8 cellular contexts compared by ENCODE assay signal in the genomic region with DNA sequence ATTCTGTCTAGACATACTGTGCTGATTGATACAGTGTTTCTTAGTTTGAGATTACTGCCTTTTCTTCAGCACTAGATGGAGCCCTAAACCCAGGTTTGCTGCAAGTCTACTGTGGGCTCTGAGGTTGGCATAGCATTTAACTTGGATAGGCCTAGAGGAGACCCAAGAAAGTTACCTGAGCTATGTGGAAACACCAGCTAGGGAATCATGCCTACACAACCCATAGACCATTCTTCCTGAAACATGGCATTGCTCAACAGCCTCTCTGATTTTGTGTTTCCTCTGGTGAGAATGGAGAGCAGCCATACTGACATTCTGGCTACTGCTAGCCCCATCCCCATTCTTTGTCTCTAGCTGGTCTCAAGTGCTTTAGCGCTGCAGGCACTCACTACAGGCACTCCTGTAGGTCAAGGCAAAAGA.
A peak's percentile ranks its signal among the peaks of the same experiment; 100 is the strongest.
DNase-seq lines count a peak whose midpoint lies in the region; ATAC-seq, FAIRE-seq and TF ChIP-seq lines count a peak whose summit lies in the region.

No MANE protein-coding gene starts in this region.

- in situ Hi-C loops in Caki2 (cut with HindIII; ENCODE audit: low pct_unique_long_range_greater_than_20kb, low sequenced_read_pairs) = no loop called here

- TF ChIP-seq POLR2A in H1 (IDR thresholded peaks at IDR 0.05; ENCODE audit: control extremely low read depth in 1 of 2, low read depth in 2 of 2, low read length in 2 of 2) = no peak

- H3K79me1 ChIP-seq in H1 (ENCODE audit: low read depth, low read length) (no peaks in the 10 kb centered on the region), trophoblast cell (ENCODE audit: low read length) (no peaks in the 10 kb centered on the region)

- H4K5ac ChIP-seq in H1 (ENCODE audit: insufficient read length, low read depth, low read length) = peak overlapping the region; percentile 30

- H4K8ac ChIP-seq in H1 (ENCODE audit: extremely low read depth, insufficient read depth, low read length) (no peak overlapping the region), trophoblast cell (ENCODE audit: low read depth, low read length) (no peak overlapping the region)

- H3K36me3 ChIP-seq in H1 (ENCODE audit: control insufficient read depth in 2 of 4, insufficient read depth in 4 of 4, low read length in 3 of 4) (no peaks in the 10 kb centered on the region), trophoblast cell (ENCODE audit: control insufficient read depth in 1 of 2, insufficient read depth in 2 of 2, low read length in 2 of 2) (no peaks in the 10 kb centered on the region)
- H3K36me3 ChIP-seq in effector memory CD4-positive, alpha-beta T cell (ENCODE audit: control insufficient read depth, insufficient read depth, low read length) = no peaks in the 10 kb centered on the region

- H3K23ac ChIP-seq in H1 (ENCODE audit: insufficient read length) = no peak overlapping the region
- no peak overlapping the region for H3K23ac ChIP-seq in trophoblast cell (ENCODE audit: low read length)

- H2AK5ac ChIP-seq in H1 (ENCODE audit: low read depth, low read length) = no peak overlapping the region
- no peak overlapping the region for H2AK5ac ChIP-seq in trophoblast cell (ENCODE audit: low read length)

- peak in 2 of 3 experiments; percentile 77 to 84; a peak in 3 of 4 replicates for TF ChIP-seq CTCF in H1 (IDR thresholded peaks at IDR 0.05; ENCODE audit: control extremely low read depth in 1 of 3, insufficient read depth in 1 of 3, low read depth in 1 of 3, low read length in 3 of 3)

- H3K23me2 ChIP-seq in H1 (ENCODE audit: low read depth, low read length) = no peaks in the 10 kb centered on the region

- peak; percentile 23 for DNase-seq in Caki2 (ENCODE audit: low read depth)
- peak; percentile 37 for DNase-seq in NCI-H748 (lab: John Stamatoyannopoulos, UW; ENCODE audit: unreplicated experiment)
- DNase-seq in H1 (ENCODE audit: low read depth in 1 of 2, low spot score in 2 of 2) = peak; percentile 43 to 47
- DNase-seq in trophoblast cell = peak; percentile 41 to 68
- DNase-seq in effector memory CD4-positive, alpha-beta T cell = no peak

- FAIRE-seq in H1 (lab: Jason Lieb, UNC) = peak; percentile 93

- H3K14ac ChIP-seq in H1 (ENCODE audit: insufficient read length) (no peak overlapping the region), trophoblast cell (ENCODE audit: low read length) (no peak overlapping the region)

- no peak overlapping the region for H3K4me2 ChIP-seq in H1 (ENCODE audit: insufficient read depth in 1 of 2, low read depth in 2 of 2, low read length in 2 of 2)
- no peak overlapping the region for H3K4me2 ChIP-seq in trophoblast cell (ENCODE audit: low read length)

- H3K9me3 ChIP-seq in H1 (ENCODE audit: insufficient read depth in 2 of 2, low read depth in 1 of 2, low read length in 1 of 2) (no peaks in the 10 kb centered on the region), trophoblast cell (ENCODE audit: insufficient read depth, low read depth, low read length) (no peaks in the 10 kb centered on the region)
- no peaks in the 10 kb centered on the region for H3K9me3 ChIP-seq in effector memory CD4-positive, alpha-beta T cell (ENCODE audit: control insufficient read depth, low read length)

- H3K4ac ChIP-seq in H1 (replicated peaks; ENCODE audit: insufficient read length, low read depth, low read length) (no peak overlapping the region), trophoblast cell (ENCODE audit: low read depth, low read length) (no peak overlapping the region)

- CTCF ChIA-PET in H1 (lab: Charles Lee; ENCODE audit: partially characterized antibody) = interaction anchor here (0.6 to 4.6 kb wide), 58 partner anchors 9 to 1121 kb away, joined by 3 to 32 read pairs (median 4); no protein-coding TSS in a partner anchor

- no peak overlapping the region for H4K12ac ChIP-seq in trophoblast cell (ENCODE audit: low read depth, low read length)

- H3K4me3 ChIP-seq in H1 (ENCODE audit: extremely low read depth in 1 of 4, insufficient read depth in 2 of 4, low read depth in 3 of 4, low read length in 4 of 4) (no peak overlapping the region), trophoblast cell (ENCODE audit: low read depth, low read length) (no peak overlapping the region)
- H3K4me3 ChIP-seq in effector memory CD4-positive, alpha-beta T cell (ENCODE audit: insufficient read depth, low read depth, low read length, poor library complexity, severe bottlenecking) = no peak overlapping the region

- H2BK120ac ChIP-seq in H1 (replicated peaks; ENCODE audit: low read depth, low read length) (no peak overlapping the region), trophoblast cell (ENCODE audit: insufficient read depth, low read length, poor library complexity) (no peak overlapping the region)

- H3K18ac ChIP-seq in H1 (ENCODE audit: extremely low read depth, low read length) = no peak overlapping the region
- H3K18ac ChIP-seq in trophoblast cell (ENCODE audit: low read length) = no peak overlapping the region

- 100% methylated on average over 1 of the region's 1 CpG; no CpG with 5 or more reads in 1 of the 2 experiments for WGBS in H1 (ENCODE audit: extremely low coverage in 1 of 2, insufficient coverage in 1 of 2, insufficient read length in 1 of 2, insufficient replicate concordance in 2 of 2, low coverage in 1 of 2, low lambda C conversion rate in 2 of 2, missing lambda C conversion rate in 1 of 2), 2 experiments
- no CpG with 5 or more reads among the region's 1 CpG for WGBS in trophoblast cell (ENCODE audit: extremely low coverage, insufficient coverage, insufficient read length)

- H2AFZ ChIP-seq in H1 (ENCODE audit: low read length) (peak overlapping the region; percentile 81), trophoblast cell (ENCODE audit: insufficient read depth, low read length, poor library complexity) (no peak overlapping the region)

- no peaks in the 10 kb centered on the region for H4K20me1 ChIP-seq in H1 (replicated peaks in 1 of 2; ENCODE audit: control insufficient read depth in 1 of 2, insufficient read depth in 2 of 2, low read length in 2 of 2)

- H2BK20ac ChIP-seq in H1 (ENCODE audit: low read length) = peak overlapping the region; percentile 5; the same call in 1 of the 2 replicates

- H3K27me3 ChIP-seq in H1 (replicated peaks in 1 of 4; ENCODE audit: control insufficient read depth in 3 of 4, extremely low read depth in 1 of 4, insufficient read depth in 3 of 4, low read length in 3 of 4) (no peaks in the 10 kb centered on the region), trophoblast cell (ENCODE audit: insufficient read depth, low read length) (no peaks in the 10 kb centered on the region)
- no peaks in the 10 kb centered on the region for H3K27me3 ChIP-seq in effector memory CD4-positive, alpha-beta T cell (replicated peaks; ENCODE audit: control insufficient read depth, insufficient read depth, low read length, poor library complexity, severe bottlenecking)

- no peak overlapping the region for H2BK12ac ChIP-seq in H1 (ENCODE audit: low read depth, low read length)
- H2BK12ac ChIP-seq in trophoblast cell (ENCODE audit: low read length) = no peak overlapping the region

- H2BK5ac ChIP-seq in H1 (ENCODE audit: low read depth, low read length) = no peak overlapping the region
- no peak overlapping the region for H2BK5ac ChIP-seq in trophoblast cell (ENCODE audit: low read depth, low read length, poor library complexity)

- POLR2A ChIA-PET in H1 (lab: Charles Lee; ENCODE audit: partially characterized antibody) = no interaction called here

- H3K79me2 ChIP-seq in H1 (ENCODE audit: control insufficient read depth in 1 of 2, insufficient read depth in 2 of 2, low read length in 2 of 2) = no peaks in the 10 kb centered on the region
- H3K79me2 ChIP-seq in trophoblast cell (ENCODE audit: control insufficient read depth, insufficient read depth, low read length, poor library complexity) = no peaks in the 10 kb centered on the region

- peak; percentile 97 for TF ChIP-seq RAD21 in H1 (IDR thresholded peaks at IDR 0.05 in 1 of 2, conservative IDR thresholded peaks at IDR 0.05 in 1 of 2; ENCODE audit: low read depth in 2 of 2, low read length in 2 of 2)

- peak; percentile 88 for ATAC-seq in GM18873 (IDR thresholded peaks at IDR 0.05; ENCODE audit: low FRiP score, unreplicated experiment)
- peak; percentile 79 for ATAC-seq in HG03103 (IDR thresholded peaks at IDR 0.05; ENCODE audit: low read depth, unreplicated experiment)
- ATAC-seq in HG02840 (IDR thresholded peaks at IDR 0.05; ENCODE audit: low FRiP score, unreplicated experiment) = no peak

- H3K4me1 ChIP-seq in H1 (replicated peaks in 1 of 4; ENCODE audit: control insufficient read depth in 3 of 4, insufficient read depth in 4 of 4, low read length in 3 of 4) = no peaks in the 10 kb centered on the region
- H3K4me1 ChIP-seq in trophoblast cell (ENCODE audit: control insufficient read depth in 1 of 2, insufficient read depth in 2 of 2, low read length in 2 of 2) = no peaks in the 10 kb centered on the region
- no peaks in the 10 kb centered on the region for H3K4me1 ChIP-seq in effector memory CD4-positive, alpha-beta T cell (ENCODE audit: control insufficient read depth, insufficient read depth, low read length, poor library complexity, severe bottlenecking)

- H3K27ac ChIP-seq in H1 (ENCODE audit: low read depth, low read length) (no peak overlapping the region), trophoblast cell (ENCODE audit: low read depth, low read length) (no peak overlapping the region)
- H3K27ac ChIP-seq in effector memory CD4-positive, alpha-beta T cell (ENCODE audit: insufficient read depth, low read length, poor library complexity, severe bottlenecking) = no peak overlapping the region

- no peak overlapping the region for H2BK15ac ChIP-seq in H1 (ENCODE audit: low read length)

- no peak overlapping the region for H4K91ac ChIP-seq in H1 (replicated peaks; ENCODE audit: insufficient read length, low read length)
- no peak overlapping the region for H4K91ac ChIP-seq in trophoblast cell (ENCODE audit: low read depth, low read length)

- TF ChIP-seq EP300 in H1 (IDR thresholded peaks at IDR 0.05; ENCODE audit: borderline replicate concordance in 1 of 2, low read depth in 2 of 2, low read length in 2 of 2) = no peak

- H3K9ac ChIP-seq in H1 (replicated peaks in 1 of 4; ENCODE audit: extremely low read depth in 1 of 4, low read depth in 3 of 4, low read length in 3 of 4) (no peak overlapping the region), trophoblast cell (ENCODE audit: low read length) (no peak overlapping the region)

- H3K56ac ChIP-seq in H1 (replicated peaks; ENCODE audit: insufficient read length, low read depth, low read length) = no peak overlapping the region

TF ChIP-seq in H1, 55 proteins besides CTCF, POLR2A, EP300 and RAD21:
- TF ChIP-seq CBX5 (IDR thresholded peaks at IDR 0.05; ENCODE audit: low read depth, low read length) = no peak
- peak; percentile 49; the same call in 1 of the 2 replicates for TF ChIP-seq CEBPB (IDR thresholded peaks at IDR 0.05; ENCODE audit: low read depth, low read length)
- no peak for TF ChIP-seq SUZ12 (IDR thresholded peaks at IDR 0.05; ENCODE audit: low read length)
- TF ChIP-seq EZH2 (IDR thresholded peaks at IDR 0.05; ENCODE audit: low read depth, low read length, severe bottlenecking) = no peak
- TF ChIP-seq SP4 (IDR thresholded peaks at IDR 0.05; ENCODE audit: low read length) = no peak
- no peak for TF ChIP-seq MAFK (IDR thresholded peaks at IDR 0.05; ENCODE audit: low read depth, low read length)

Comparison
In these comparisons a context has a peak if more than half of its experiments do, and no peak if none do; other contexts are left out.
1. DNase-seq: peak in Caki2 (single experiment), NCI-H748 (single experiment), H1 (2 of 2) and trophoblast cell (2 of 2); none in effector memory CD4-positive, alpha-beta T cell (0 of 3).